Comparison of ENCODE assay signal across 1 cellular context in the genomic region with DNA sequence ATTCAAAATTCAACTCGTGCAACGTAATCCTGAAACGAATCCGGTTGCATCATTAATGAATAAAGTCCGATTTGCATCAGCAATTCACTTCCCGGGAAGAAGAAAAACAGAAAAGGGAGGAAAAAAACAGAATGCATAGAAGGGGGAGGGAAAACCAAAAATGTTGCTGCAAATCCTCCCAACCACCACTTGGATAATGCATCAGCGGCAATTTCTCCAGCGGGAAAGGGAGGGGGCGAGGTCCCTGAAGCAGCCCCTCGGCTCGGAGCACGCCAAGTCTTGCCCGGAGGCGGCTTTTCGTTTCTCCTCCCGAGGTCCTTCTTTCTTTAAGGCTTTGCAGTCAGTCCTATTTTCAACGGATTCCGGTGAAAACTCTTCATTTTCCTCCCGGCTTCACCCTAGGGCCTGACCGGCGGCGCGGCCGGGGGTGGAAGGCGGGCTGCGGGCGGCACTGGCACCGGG.
TF ChIP-seq lines count a peak whose summit lies in the region.

No MANE protein-coding gene starts in this region.

TF ChIP-seq in HEK293, 187 proteins besides CTCF, POLR2A, EP300 and RAD21 (continued from another document and continues in another):
- TF ChIP-seq ZSCAN23 (tag by site-specific recombination; IDR thresholded peaks at IDR 0.05) (no peak), ELK4 (IDR thresholded peaks at IDR 0.05; ENCODE audit: borderline replicate concordance, low read depth, low read length) (no peak), ZNF785 (tag by site-specific recombination; IDR thresholded peaks at IDR 0.05) (no peak), ZNF37A (tag by site-specific recombination; IDR thresholded peaks at IDR 0.05) (no peak), ZNF133 (tag by site-specific recombination; IDR thresholded peaks at IDR 0.05) (no peak), ZNF391 (tag by site-specific recombination; IDR thresholded peaks at IDR 0.05; ENCODE audit: borderline replicate concordance, low read depth) (peak; percentile 73; the same call in 1 of the 2 replicates), ZNF274 (IDR thresholded peaks at IDR 0.05; ENCODE audit: low read length) (no peak), ZNF274 (tag by site-specific recombination; IDR thresholded peaks at IDR 0.05; ENCODE audit: borderline replicate concordance) (no peak), ZNF791 (tag by site-specific recombination; IDR thresholded peaks at IDR 0.05) (no peak), ZNF341 (tag by site-specific recombination; IDR thresholded peaks at IDR 0.05; ENCODE audit: low read depth) (peak; percentile 99), ZBTB48 (tag by site-specific recombination; IDR thresholded peaks at IDR 0.05) (no peak), ZNF423 (tag by site-specific recombination; IDR thresholded peaks at IDR 0.05) (no peak), ZSCAN18 (tag by site-specific recombination; IDR thresholded peaks at IDR 0.05) (no peak), ZNF76 (tag by site-specific recombination; IDR thresholded peaks at IDR 0.05; ENCODE audit: borderline replicate concordance, low read depth) (peak; percentile 80), ZNF555 (tag by site-specific recombination; conservative IDR thresholded peaks at IDR 0.05) (no peak), ZNF664 (tag by site-specific recombination; IDR thresholded peaks at IDR 0.05) (0 out of 2 replicates have a peak, but pooled peaks have one; percentile 36), ZNF426 (tag by site-specific recombination; IDR thresholded peaks at IDR 0.05) (no peak), ZNF23 (tag by site-specific recombination; IDR thresholded peaks at IDR 0.05; ENCODE audit: borderline replicate concordance) (no peak), SP2 (tag by site-specific recombination; IDR thresholded peaks at IDR 0.05) (peak; percentile 77), ZNF560 (tag by site-specific recombination; IDR thresholded peaks at IDR 0.05; ENCODE audit: borderline replicate concordance) (no peak), SALL2 (tag by site-specific recombination; IDR thresholded peaks at IDR 0.05; ENCODE audit: borderline replicate concordance) (no peak), ZNF624 (tag by site-specific recombination; IDR thresholded peaks at IDR 0.05) (no peak), GLIS2 (tag by site-specific recombination; IDR thresholded peaks at IDR 0.05) (no peak), GLIS1 (tag by site-specific recombination; IDR thresholded peaks at IDR 0.05) (0 out of 2 replicates have a peak, but pooled peaks have one; percentile 12), BCL11A (tag by site-specific recombination; IDR thresholded peaks at IDR 0.05; ENCODE audit: low read depth) (peak; percentile 23; the same call in 1 of the 2 replicates), ZNF510 (tag by site-specific recombination; IDR thresholded peaks at IDR 0.05; ENCODE audit: insufficient replicate concordance) (no peak), ZNF776 (tag by site-specific recombination; IDR thresholded peaks at IDR 0.05; ENCODE audit: borderline replicate concordance) (no peak), ZNF548 (tag by site-specific recombination; IDR thresholded peaks at IDR 0.05) (no peak), SP7 (tag by site-specific recombination; IDR thresholded peaks at IDR 0.05) (peak; percentile 52), ZNF26 (tag by site-specific recombination; IDR thresholded peaks at IDR 0.05) (no peak), OSR2 (tag by site-specific recombination; IDR thresholded peaks at IDR 0.05) (no peak), ZNF830 (tag by site-specific recombination; IDR thresholded peaks at IDR 0.05; ENCODE audit: low read depth) (no peak), ZNF529 (tag by site-specific recombination; IDR thresholded peaks at IDR 0.05; ENCODE audit: insufficient replicate concordance) (no peak), ZFHX2 (tag by site-specific recombination; conservative IDR thresholded peaks at IDR 0.05) (no peak), KLF7 (tag by site-specific recombination; IDR thresholded peaks at IDR 0.05; ENCODE audit: borderline replicate concordance) (no peak; the same call in 1 of the 2 replicates), RBAK (tag by site-specific recombination; IDR thresholded peaks at IDR 0.05) (no peak), TCF7L2 (IDR thresholded peaks at IDR 0.05; ENCODE audit: borderline replicate concordance, low read depth, low read length) (no peak), ZNF366 (tag by site-specific recombination; conservative IDR thresholded peaks at IDR 0.05) (peak; percentile 94), BCL6B (tag by site-specific recombination; IDR thresholded peaks at IDR 0.05) (no peak), ZNF549 (tag by site-specific recombination; IDR thresholded peaks at IDR 0.05) (no peak), ZSCAN30 (tag by site-specific recombination; IDR thresholded peaks at IDR 0.05) (peak; percentile 40; the same call in 1 of the 2 replicates), OVOL3 (tag by site-specific recombination; IDR thresholded peaks at IDR 0.05) (no peak), ZNF10 (tag by site-specific recombination; IDR thresholded peaks at IDR 0.05) (no peak), ZNF701 (tag by site-specific recombination; IDR thresholded peaks at IDR 0.05) (no peak), ZNF677 (tag by site-specific recombination; IDR thresholded peaks at IDR 0.05) (no peak), PRDM1 (tag by site-specific recombination; IDR thresholded peaks at IDR 0.05) (peak; percentile 98), ZNF138 (tag by site-specific recombination; IDR thresholded peaks at IDR 0.05; ENCODE audit: borderline replicate concordance) (no peak), ZNF660 (tag by site-specific recombination; IDR thresholded peaks at IDR 0.05) (no peak)
- TF ChIP-seq, protein P1, sequence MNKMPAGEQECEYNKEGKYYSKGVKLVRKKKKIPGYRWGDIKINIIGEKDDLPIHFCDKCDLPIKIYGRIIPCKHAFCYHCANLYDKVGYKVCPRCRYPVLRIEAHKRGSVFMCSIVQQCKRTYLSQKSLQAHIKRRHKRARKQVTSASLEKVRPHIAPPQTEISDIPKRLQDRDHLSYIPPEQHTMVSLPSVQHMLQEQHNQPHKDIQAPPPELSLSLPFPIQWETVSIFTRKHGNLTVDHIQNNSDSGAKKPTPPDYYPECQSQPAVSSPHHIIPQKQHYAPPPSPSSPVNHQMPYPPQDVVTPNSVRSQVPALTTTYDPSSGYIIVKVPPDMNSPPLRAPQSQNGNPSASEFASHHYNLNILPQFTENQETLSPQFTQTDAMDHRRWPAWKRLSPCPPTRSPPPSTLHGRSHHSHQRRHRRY (tag by site-specific recombination; IDR thresholded peaks at IDR 0.05), result no peak
- TF ChIP-seq, protein P2, sequence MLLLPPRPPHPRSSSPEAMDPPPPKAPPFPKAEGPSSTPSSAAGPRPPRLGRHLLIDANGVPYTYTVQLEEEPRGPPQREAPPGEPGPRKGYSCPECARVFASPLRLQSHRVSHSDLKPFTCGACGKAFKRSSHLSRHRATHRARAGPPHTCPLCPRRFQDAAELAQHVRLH (tag by site-specific recombination; IDR thresholded peaks at IDR 0.05), result no peak; the same call in 1 of the 2 replicates
- TF ChIP-seq, protein P3, sequence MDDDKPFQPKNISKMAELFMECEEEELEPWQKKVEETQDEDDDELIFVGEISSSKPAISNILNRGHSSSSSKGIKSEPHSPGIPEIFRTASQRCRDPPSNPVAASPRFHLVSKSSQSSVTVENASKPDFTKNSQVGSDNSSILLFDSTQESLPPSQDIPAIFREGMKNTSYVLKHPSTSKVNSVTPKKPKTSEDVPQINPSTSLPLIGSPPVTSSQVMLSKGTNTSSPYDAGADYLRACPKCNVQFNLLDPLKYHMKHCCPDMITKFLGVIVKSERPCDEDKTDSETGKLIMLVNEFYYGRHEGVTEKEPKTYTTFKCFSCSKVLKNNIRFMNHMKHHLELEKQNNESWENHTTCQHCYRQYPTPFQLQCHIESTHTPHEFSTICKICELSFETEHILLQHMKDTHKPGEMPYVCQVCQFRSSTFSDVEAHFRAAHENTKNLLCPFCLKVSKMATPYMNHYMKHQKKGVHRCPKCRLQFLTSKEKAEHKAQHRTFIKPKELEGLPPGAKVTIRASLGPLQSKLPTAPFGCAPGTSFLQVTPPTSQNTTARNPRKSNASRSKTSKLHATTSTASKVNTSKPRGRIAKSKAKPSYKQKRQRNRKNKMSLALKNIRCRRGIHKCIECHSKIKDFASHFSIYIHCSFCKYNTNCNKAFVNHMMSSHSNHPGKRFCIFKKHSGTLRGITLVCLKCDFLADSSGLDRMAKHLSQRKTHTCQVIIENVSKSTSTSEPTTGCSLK (tag by site-specific recombination; IDR thresholded peaks at IDR 0.05), result no peak
- TF ChIP-seq, protein P4, sequence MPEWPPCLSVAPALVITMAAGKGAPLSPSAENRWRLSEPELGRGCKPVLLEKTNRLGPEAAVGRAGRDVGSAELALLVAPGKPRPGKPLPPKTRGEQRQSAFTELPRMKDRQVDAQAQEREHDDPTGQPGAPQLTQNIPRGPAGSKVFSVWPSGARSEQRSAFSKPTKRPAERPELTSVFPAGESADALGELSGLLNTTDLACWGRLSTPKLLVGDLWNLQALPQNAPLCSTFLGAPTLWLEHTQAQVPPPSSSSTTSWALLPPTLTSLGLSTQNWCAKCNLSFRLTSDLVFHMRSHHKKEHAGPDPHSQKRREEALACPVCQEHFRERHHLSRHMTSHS (tag by site-specific recombination; IDR thresholded peaks at IDR 0.05), result no peak
- TF ChIP-seq, protein P5, sequence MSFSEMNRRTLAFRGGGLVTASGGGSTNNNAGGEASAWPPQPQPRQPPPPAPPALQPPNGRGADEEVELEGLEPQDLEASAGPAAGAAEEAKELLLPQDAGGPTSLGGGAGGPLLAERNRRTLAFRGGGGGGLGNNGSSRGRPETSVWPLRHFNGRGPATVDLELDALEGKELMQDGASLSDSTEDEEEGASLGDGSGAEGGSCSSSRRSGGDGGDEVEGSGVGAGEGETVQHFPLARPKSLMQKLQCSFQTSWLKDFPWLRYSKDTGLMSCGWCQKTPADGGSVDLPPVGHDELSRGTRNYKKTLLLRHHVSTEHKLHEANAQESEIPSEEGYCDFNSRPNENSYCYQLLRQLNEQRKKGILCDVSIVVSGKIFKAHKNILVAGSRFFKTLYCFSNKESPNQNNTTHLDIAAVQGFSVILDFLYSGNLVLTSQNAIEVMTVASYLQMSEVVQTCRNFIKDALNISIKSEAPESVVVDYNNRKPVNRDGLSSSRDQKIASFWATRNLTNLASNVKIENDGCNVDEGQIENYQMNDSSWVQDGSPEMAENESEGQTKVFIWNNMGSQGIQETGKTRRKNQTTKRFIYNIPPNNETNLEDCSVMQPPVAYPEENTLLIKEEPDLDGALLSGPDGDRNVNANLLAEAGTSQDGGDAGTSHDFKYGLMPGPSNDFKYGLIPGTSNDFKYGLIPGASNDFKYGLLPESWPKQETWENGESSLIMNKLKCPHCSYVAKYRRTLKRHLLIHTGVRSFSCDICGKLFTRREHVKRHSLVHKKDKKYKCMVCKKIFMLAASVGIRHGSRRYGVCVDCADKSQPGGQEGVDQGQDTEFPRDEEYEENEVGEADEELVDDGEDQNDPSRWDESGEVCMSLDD (tag by site-specific recombination; IDR thresholded peaks at IDR 0.05), result no peak
- TF ChIP-seq, protein P6, sequence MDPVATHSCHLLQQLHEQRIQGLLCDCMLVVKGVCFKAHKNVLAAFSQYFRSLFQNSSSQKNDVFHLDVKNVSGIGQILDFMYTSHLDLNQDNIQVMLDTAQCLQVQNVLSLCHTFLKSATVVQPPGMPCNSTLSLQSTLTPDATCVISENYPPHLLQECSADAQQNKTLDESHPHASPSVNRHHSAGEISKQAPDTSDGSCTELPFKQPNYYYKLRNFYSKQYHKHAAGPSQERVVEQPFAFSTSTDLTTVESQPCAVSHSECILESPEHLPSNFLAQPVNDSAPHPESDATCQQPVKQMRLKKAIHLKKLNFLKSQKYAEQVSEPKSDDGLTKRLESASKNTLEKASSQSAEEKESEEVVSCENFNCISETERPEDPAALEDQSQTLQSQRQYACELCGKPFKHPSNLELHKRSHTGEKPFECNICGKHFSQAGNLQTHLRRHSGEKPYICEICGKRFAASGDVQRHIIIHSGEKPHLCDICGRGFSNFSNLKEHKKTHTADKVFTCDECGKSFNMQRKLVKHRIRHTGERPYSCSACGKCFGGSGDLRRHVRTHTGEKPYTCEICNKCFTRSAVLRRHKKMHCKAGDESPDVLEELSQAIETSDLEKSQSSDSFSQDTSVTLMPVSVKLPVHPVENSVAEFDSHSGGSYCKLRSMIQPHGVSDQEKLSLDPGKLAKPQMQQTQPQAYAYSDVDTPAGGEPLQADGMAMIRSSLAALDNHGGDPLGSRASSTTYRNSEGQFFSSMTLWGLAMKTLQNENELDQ (tag by site-specific recombination; IDR thresholded peaks at IDR 0.05; ENCODE audit: low read depth), result no peak
